In the genomic region with DNA sequence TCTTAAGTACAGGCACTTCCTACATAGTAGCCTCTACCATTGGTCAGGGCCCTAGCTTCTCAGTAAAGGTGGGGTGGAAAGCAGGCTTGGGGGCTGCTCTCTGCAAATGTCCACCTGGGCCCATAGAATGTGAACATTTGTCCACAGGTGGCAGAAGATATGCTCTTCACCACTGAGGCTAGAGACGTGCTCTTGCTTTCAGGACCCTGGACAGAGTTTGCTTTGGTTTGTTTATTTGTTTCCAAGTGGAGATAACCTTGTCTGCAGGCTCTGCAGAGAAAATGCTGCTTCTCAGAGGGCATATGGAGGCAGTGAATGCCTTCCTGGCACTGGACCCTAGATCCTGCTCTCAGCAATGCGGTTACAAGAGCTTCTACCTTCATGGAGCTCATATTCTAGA, we compare ENCODE assay signal across 18 cellular contexts.
A peak's percentile ranks its signal among the peaks of the same experiment; 100 is the strongest.
DNase-seq lines count a peak whose midpoint lies in the region; TF ChIP-seq lines count a peak whose summit lies in the region.
"Had no signal": no experiment of that assay in that cellular context is flagged by ENCODE, and none has a peak within 500 bp of the region (broad histone marks: within the 10 kb centered on the region; RNA-seq: fewer than 3 reads in every experiment).

No MANE protein-coding gene starts in this region.

- no peaks in the 10 kb centered on the region for H3K4me1 ChIP-seq in esophagus muscularis mucosa
- H3K4me1 ChIP-seq: transverse colon had no signal

- POLR2A ChIA-PET in GM10248 (lab: Yijun Ruan, JAX), result no interaction called here

- no peak overlapping the region for H3K27ac ChIP-seq in esophagus muscularis mucosa (replicated peaks in 1 of 4)
- H3K27ac ChIP-seq: transverse colon had no signal

- TF ChIP-seq POLR2A in NB4 (IDR thresholded peaks at IDR 0.05; ENCODE audit: extremely low read depth, insufficient read length) (no peak), esophagus muscularis mucosa (IDR thresholded peaks at IDR 0.05; ENCODE audit: low read depth) (no peak)

- CTCF ChIA-PET in GM10248 (lab: Yijun Ruan, JAX), result interaction anchor here (1.3 kb wide), 1 partner anchor 13 kb away, joined by 4 read pairs; no protein-coding TSS in a partner anchor

- no peak for TF ChIP-seq CTCF in GM13977 (IDR thresholded peaks at IDR 0.05; ENCODE audit: extremely low read depth, insufficient read depth, missing control alignments)
- TF ChIP-seq CTCF in NB4 (IDR thresholded peaks at IDR 0.05; ENCODE audit: low read depth, low read length), result no peak
- TF ChIP-seq CTCF in esophagus muscularis mucosa (IDR thresholded peaks at IDR 0.05), result no peak
- no peak for TF ChIP-seq CTCF in GM20000 (IDR thresholded peaks at IDR 0.05; ENCODE audit: extremely low read depth, missing control alignments)
- no peak for TF ChIP-seq CTCF in GM10248 (IDR thresholded peaks at IDR 0.05; ENCODE audit: control extremely low read depth, extremely low read depth, low read depth, missing control alignments)

- intact Hi-C loops in esophagus muscularis mucosa (cut with DNase I), result no loop called here

- H3K36me3 ChIP-seq in esophagus muscularis mucosa, result no peaks in the 10 kb centered on the region
- H3K36me3 ChIP-seq: transverse colon had no signal

- peaks cover 0 to 7% (median 2%) of the 10 kb centered on the region in 4 donors for H3K27me3 ChIP-seq in esophagus muscularis mucosa

- no peak for TF ChIP-seq EP300 in esophagus muscularis mucosa (IDR thresholded peaks at IDR 0.05)

- in situ Hi-C loops in GM13977 (cut with MboI; ENCODE audit: low pct_unique_long_range_greater_than_20kb, low sequenced_read_pairs, unreplicated experiment), result no loop called here

- WGBS in esophagus muscularis mucosa, result 30% methylated on average over 2 of the region's 2 CpGs

- H3K9me3 ChIP-seq in esophagus muscularis mucosa, result no peaks in the 10 kb centered on the region
- H3K9me3 ChIP-seq: transverse colon had no signal

- H3K4me3 ChIP-seq in NB4 (ENCODE audit: low read depth, low read length) (no peak overlapping the region), esophagus muscularis mucosa (no peak overlapping the region)
- H3K4me3 ChIP-seq: transverse colon had no signal

- DNase-seq in COLO829 (ENCODE audit: low spot score), result peak; percentile 14
- DNase-seq in GM13977 (ENCODE audit: low spot score), result peak; percentile 17
- peak; percentile 30 for DNase-seq in NB4 (ENCODE audit: low read depth)
- DNase-seq in esophagus muscularis mucosa (ENCODE audit: extremely low spot score), result peak; percentile 21
- DNase-seq in GM20000 (ENCODE audit: low spot score), result no peak
- no peak for DNase-seq in GM10248 (ENCODE audit: extremely low spot score)
- no peak for DNase-seq in NCI-H1436 treated with DMSO at 0.1 percent for 48 hours (lab: John Stamatoyannopoulos, UW)
- no peak for DNase-seq in nucleus accumbens (lab: John Stamatoyannopoulos, UW)
- DNase-seq: activated naive CD8-positive, alpha-beta T cell treated with anti-CD3 and anti-CD28 coated beads for 36 hours; activated T-cell treated with anti-CD3 and anti-CD28 coated beads, Interleukin-2, amount 50 U/mL, for 72 hours; CD8-positive, alpha-beta T cell; mesenchymal stem cell; natural killer cell; NCI-H1048; NCI-H510A; stimulated activated CD4-positive, alpha-beta T cell treated with anti-CD3 and anti-CD28 coated beads, Interleukin-2, amount 100 ng/mL, for 24 hours; stimulated activated naive CD4-positive, alpha-beta T cell treated with Interleukin-2 at 50 U/mL for 16 hours; transverse colon had no signal

Comparison
In these comparisons a context has a peak if more than half of its experiments do, and no peak if none do; other contexts are left out.
1. DNase-seq: peak in COLO829 (single experiment), GM13977 (single experiment), NB4 (single experiment) and esophagus muscularis mucosa (single experiment); none in GM20000 (single experiment), GM10248 (single experiment), NCI-H1436 treated with DMSO at 0.1 percent for 48 hours (single experiment) and nucleus accumbens (0 of 56).